5 cellular contexts compared by ENCODE assay signal in genomic region chr12:56909403-56909802, GRCh38. TPM values are rescaled to one million over a fixed set of nuclear protein-coding genes. Genes with fewer than 3 reads are reported as not detected.
"Had no signal": no experiment of that assay in that cellular context is flagged by ENCODE, and none has a peak within 500 bp of the region (broad histone marks: within the 10 kb centered on the region; RNA-seq: fewer than 3 reads in every experiment).

No MANE protein-coding gene starts in this region.

RNA-seq across cellular contexts. Expression of gene SDR9C7, which starts 24.8 kb away (rescaled TPM):
- total RNA-seq: HepG2, HT-29, HT1080, IMR-90 had no signal
- polyA plus RNA-seq: IgD-negative memory B cell, IMR-90 had no signal

RNA-seq across cellular contexts. Expression of gene RDH16, which starts 48.0 kb away (rescaled TPM):
- total RNA-seq: HT-29, HT1080, IMR-90 had no signal
- polyA plus RNA-seq: IMR-90 had no signal
